8 cellular contexts compared by ENCODE assay signal in the genomic region with DNA sequence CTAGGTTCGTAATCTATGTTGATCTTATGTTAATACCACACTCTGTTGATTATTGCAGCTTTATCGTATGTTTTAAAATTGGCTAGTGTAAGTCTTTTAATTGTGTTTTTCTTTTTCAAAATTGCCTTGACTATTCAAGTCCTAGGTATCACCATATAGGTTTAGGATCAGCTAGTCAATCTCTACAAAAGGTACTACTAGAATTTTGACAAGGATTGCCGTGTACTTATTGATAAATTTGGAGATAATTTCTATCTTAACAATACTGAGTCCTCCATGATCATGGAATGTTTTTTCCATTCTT.
A peak's percentile ranks its signal among the peaks of the same experiment; 100 is the strongest.
DNase-seq lines count a peak whose midpoint lies in the region; ATAC-seq and TF ChIP-seq lines count a peak whose summit lies in the region.

No MANE protein-coding gene starts in this region.

- TF ChIP-seq POLR2A in Peyer's patch (IDR thresholded peaks at IDR 0.05) (no peak), esophagus squamous epithelium (IDR thresholded peaks at IDR 0.05) (no peak)

- H3K4me3 ChIP-seq in CD4-positive, alpha-beta memory T cell (ENCODE audit: low read length in 2 of 2), result peak overlapping the region in 1 of 2 donors; percentile 1
- H3K4me3 ChIP-seq in Peyer's patch, result peak overlapping the region; percentile 36 to 72 (median 50)
- H3K4me3 ChIP-seq in esophagus squamous epithelium, result peak overlapping the region; percentile 52 to 63 (median 54)

- intact Hi-C loops in CD4-positive, alpha-beta memory T cell (cut with micrococcal nuclease), result no loop called here
- intact Hi-C loops in esophagus squamous epithelium (cut with DNase I), result no loop called here

- no peak for TF ChIP-seq CTCF in Peyer's patch (IDR thresholded peaks at IDR 0.05)
- no peak for TF ChIP-seq CTCF in esophagus squamous epithelium (IDR thresholded peaks at IDR 0.05)
- no peak for TF ChIP-seq CTCF in progenitor cell of endocrine pancreas (IDR thresholded peaks at IDR 0.05; ENCODE audit: unreplicated experiment)

- WGBS in esophagus squamous epithelium, 2 donors, result 35 to 49% methylated on average over 3 of the region's 3 CpGs

- peaks cover 2% of the 10 kb centered on the region in 2 donors for H3K36me3 Mint-ChIP-seq in CD4-positive, alpha-beta memory T cell
- H3K36me3 Mint-ChIP-seq in progenitor cell of endocrine pancreas (ENCODE audit: insufficient read depth), result no peaks in the 10 kb centered on the region

- no peak for DNase-seq in CD4-positive, alpha-beta memory T cell
- no peak for DNase-seq in Peyer's patch
- DNase-seq in esophagus squamous epithelium (lab: John Stamatoyannopoulos, UW), result no peak
- DNase-seq in progenitor cell of endocrine pancreas (ENCODE audit: low spot score, unreplicated experiment), result no peak
- no peak for DNase-seq in activated effector memory CD4-positive, alpha-beta T cell treated with anti-CD3 and anti-CD28 coated beads, Interleukin-2, amount 50 U/mL, for 16 hours
- no peak for DNase-seq in NCI-H2081 treated with DMSO at 0.1 percent for 48 hours (lab: John Stamatoyannopoulos, UW)

- no peaks in the 10 kb centered on the region for H3K36me3 ChIP-seq in CD4-positive, alpha-beta memory T cell (ENCODE audit: insufficient read depth, low read length)
- no peaks in the 10 kb centered on the region for H3K36me3 ChIP-seq in Peyer's patch
- H3K36me3 ChIP-seq in esophagus squamous epithelium, result no peaks in the 10 kb centered on the region

- CTCF ChIA-PET in CD4-positive, alpha-beta memory T cell (lab: Charles Lee; ENCODE audit: partially characterized antibody), result no interaction called here

- peaks cover 51 to 57% of the 10 kb centered on the region in 2 donors for H3K27me3 Mint-ChIP-seq in CD4-positive, alpha-beta memory T cell
- H3K27me3 Mint-ChIP-seq in progenitor cell of endocrine pancreas, result peaks cover 33% of the 10 kb centered on the region

- H3K27ac ChIP-seq in CD4-positive, alpha-beta memory T cell (ENCODE audit: low read depth, low read length), result no peak overlapping the region
- H3K27ac ChIP-seq in Peyer's patch (peak overlapping the region; percentile 44 to 83 (median 60)), esophagus squamous epithelium (peak overlapping the region in 3 of 4 donors; percentile 60 to 79 (median 79))

- peaks cover 5 to 12% (median 6%) of the 10 kb centered on the region in 4 donors for H3K4me1 Mint-ChIP-seq in CD4-positive, alpha-beta memory T cell
- H3K4me1 Mint-ChIP-seq in progenitor cell of endocrine pancreas (ENCODE audit: low read depth), result no peaks in the 10 kb centered on the region

- H3K4me1 ChIP-seq in CD4-positive, alpha-beta memory T cell (ENCODE audit: insufficient read depth, low read length), result peaks cover 4% of the 10 kb centered on the region
- H3K4me1 ChIP-seq in Peyer's patch, result peaks cover 0 to 4% (median 0%) of the 10 kb centered on the region in 4 donors
- peaks cover 0 to 8% (median 0%) of the 10 kb centered on the region in 3 donors for H3K4me1 ChIP-seq in esophagus squamous epithelium

- peaks cover 17% of the 10 kb centered on the region for H3K27me3 ChIP-seq in CD4-positive, alpha-beta memory T cell (ENCODE audit: insufficient read depth, low read length)
- H3K27me3 ChIP-seq in Peyer's patch (peaks cover 0 to 4% of the 10 kb centered on the region in 2 donors), esophagus squamous epithelium (peaks cover 0 to 56% (median 3%) of the 10 kb centered on the region in 4 donors)

- peaks cover 0 to 9% (median under 1%) of the 10 kb centered on the region in 8 donors for H3K9me3 Mint-ChIP-seq in CD4-positive, alpha-beta memory T cell
- H3K9me3 Mint-ChIP-seq in progenitor cell of endocrine pancreas (ENCODE audit: low read depth), result peaks cover 2% of the 10 kb centered on the region

- POLR2A ChIA-PET in CD4-positive, alpha-beta memory T cell (lab: Charles Lee; ENCODE audit: partially characterized antibody), result no interaction called here

- H3K27ac Mint-ChIP-seq in CD4-positive, alpha-beta memory T cell, result peak overlapping the region in 2 of 7 donors; percentile 71 to 74
- H3K27ac Mint-ChIP-seq in progenitor cell of endocrine pancreas, result peak overlapping the region; percentile 91

- H3K9me3 ChIP-seq in CD4-positive, alpha-beta memory T cell (ENCODE audit: control insufficient read depth in 1 of 2, low read length in 2 of 2), result no peaks in the 10 kb centered on the region
- H3K9me3 ChIP-seq in Peyer's patch (no peaks in the 10 kb centered on the region), esophagus squamous epithelium (no peaks in the 10 kb centered on the region)

- H3K4me3 Mint-ChIP-seq in CD4-positive, alpha-beta memory T cell, result peak overlapping the region; percentile 90 to 96 (median 92)
- H3K4me3 Mint-ChIP-seq in progenitor cell of endocrine pancreas (ENCODE audit: low read depth), result peak overlapping the region; percentile 88

- no peak for ATAC-seq in GM21737 (IDR thresholded peaks at IDR 0.05; ENCODE audit: unreplicated experiment)
- ATAC-seq in GM18519 (IDR thresholded peaks at IDR 0.05; ENCODE audit: low FRiP score, unreplicated experiment), result no peak
